In the genomic region with DNA sequence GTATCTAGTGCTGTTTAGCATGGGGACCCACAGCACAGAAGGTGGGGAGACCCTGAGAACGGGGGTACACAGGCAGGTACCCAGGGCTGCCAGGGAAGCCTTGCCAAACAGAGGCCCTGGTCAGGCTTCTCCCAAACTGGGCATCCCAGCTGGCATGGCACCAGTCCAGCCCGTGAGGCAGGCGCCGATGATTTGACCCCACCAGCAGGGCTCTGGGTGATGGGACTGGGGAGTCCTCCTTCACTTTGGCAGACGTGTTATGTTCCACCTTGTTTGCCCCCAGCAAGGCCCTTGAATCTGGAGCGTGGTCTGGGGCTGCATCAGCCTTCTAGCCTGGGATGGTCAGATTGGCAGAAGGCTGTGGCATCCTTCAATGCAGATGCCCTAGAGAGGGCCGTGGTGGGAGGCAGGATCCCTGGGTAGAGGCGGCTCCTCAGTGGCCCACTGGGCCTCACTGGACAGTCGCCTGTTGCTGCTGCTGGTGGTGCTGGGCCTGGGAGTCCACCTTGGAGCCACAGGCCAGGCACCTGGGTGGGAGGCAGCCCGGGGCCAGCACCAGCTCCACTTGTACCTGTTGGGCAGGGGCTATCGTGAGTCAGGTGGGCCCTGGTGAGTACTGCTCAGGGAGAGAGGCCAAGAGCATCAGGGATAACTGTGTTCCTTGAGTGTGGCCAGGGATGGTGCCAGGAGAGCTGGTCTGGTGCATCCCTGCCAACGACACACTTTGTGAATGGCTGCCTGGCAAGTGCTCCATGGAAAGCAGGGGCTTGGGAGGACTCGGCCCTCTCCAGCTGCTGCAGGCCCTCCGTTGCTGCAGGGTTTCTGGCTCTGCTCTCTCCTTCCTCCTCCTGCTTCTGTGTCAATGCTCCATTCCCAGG, we compare ENCODE assay signal across 1 cellular context.
TF ChIP-seq lines count a peak whose summit lies in the region.

No MANE protein-coding gene starts in this region.

TF ChIP-seq in IMR-90, 13 proteins besides CTCF, POLR2A, EP300 and RAD21:
- TF ChIP-seq MAZ (IDR thresholded peaks at IDR 0.05; ENCODE audit: borderline replicate concordance, low read depth, low read length) (no peak), MXI1 (IDR thresholded peaks at IDR 0.05; ENCODE audit: borderline replicate concordance, low read depth, low read length) (no peak), CHD1 (IDR thresholded peaks at IDR 0.05; ENCODE audit: low read depth, low read length) (no peak), CEBPB (IDR thresholded peaks at IDR 0.05; ENCODE audit: low read depth, low read length) (no peak), NFE2L2 (IDR thresholded peaks at IDR 0.05; ENCODE audit: low read depth, low read length) (no peak), MAFK (IDR thresholded peaks at IDR 0.05; ENCODE audit: low read depth, low read length) (no peak)
